ENCODE assay signal across 8 cellular contexts in the genomic region with DNA sequence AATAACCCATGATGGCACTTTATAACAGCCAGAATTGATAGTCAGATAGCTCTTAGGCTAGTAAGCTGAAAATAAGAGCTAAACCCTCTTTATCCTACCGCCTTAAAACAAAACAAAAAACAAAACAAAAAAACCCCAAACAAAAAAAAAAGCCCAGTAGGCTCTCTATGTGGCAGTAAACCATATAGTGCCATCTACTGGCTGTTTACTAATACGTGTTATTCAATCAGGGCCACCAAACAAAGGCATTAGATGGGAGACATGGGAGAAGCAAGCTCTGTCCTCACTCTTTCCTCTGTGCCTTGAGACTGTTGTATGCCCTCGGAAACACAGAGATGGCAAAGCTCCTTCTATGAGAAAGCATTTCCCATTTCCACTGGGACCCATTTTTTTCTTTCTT.
DNase-seq lines count a peak whose midpoint lies in the region; ATAC-seq, FAIRE-seq and TF ChIP-seq lines count a peak whose summit lies in the region.

No MANE protein-coding gene starts in this region.

- H3K4me1 Mint-ChIP-seq in WTC11, result peaks cover 19% of the 10 kb centered on the region

- no peak for FAIRE-seq in keratinocyte (lab: Jason Lieb, UNC)

- WGBS in prostate gland, result 50% methylated on average over 3 of the region's 3 CpGs

- H3K27me3 Mint-ChIP-seq in WTC11 (ENCODE audit: low read depth), result peaks cover 9% of the 10 kb centered on the region

- H3K4me3 Mint-ChIP-seq in WTC11, result peak overlapping the region; percentile 34

- H3K4me1 ChIP-seq in keratinocyte (ENCODE audit: control insufficient read depth, extremely low read depth, insufficient read depth, low read length), result no peaks in the 10 kb centered on the region
- H3K4me1 ChIP-seq in prostate gland (replicated peaks), result no peaks in the 10 kb centered on the region

- H3K9me1 ChIP-seq in keratinocyte (ENCODE audit: control insufficient read depth, extremely low read depth, insufficient read depth, low read length), result no peaks in the 10 kb centered on the region

- no peaks in the 10 kb centered on the region for H3K36me3 Mint-ChIP-seq in WTC11

- dilution Hi-C loops in keratinocyte (cut with MboI; ENCODE audit: extremely low pct_ligation_motif_present, low sequenced_read_pairs), result no loop called here

- H4K20me1 ChIP-seq in keratinocyte (ENCODE audit: control insufficient read depth, extremely low read depth, insufficient read depth, low read length), result no peaks in the 10 kb centered on the region

- ATAC-seq in WTC11 (peak; percentile 91), HG03457 (IDR thresholded peaks at IDR 0.05; ENCODE audit: unreplicated experiment) (no peak)

- POLR2A ChIA-PET in WTC11 (lab: Charles Lee), result no interaction called here

- H3K79me2 ChIP-seq in keratinocyte (ENCODE audit: control insufficient read depth, insufficient read depth, low read length), result no peaks in the 10 kb centered on the region

- H3K27me3 ChIP-seq in H7 (ENCODE audit: control insufficient read depth, insufficient read depth, low read length), result no peaks in the 10 kb centered on the region; the same call in 1 of the 2 replicates
- no peaks in the 10 kb centered on the region for H3K27me3 ChIP-seq in keratinocyte (ENCODE audit: control insufficient read depth, extremely low read depth, insufficient read depth, low read length)
- H3K27me3 ChIP-seq in prostate gland (replicated peaks; ENCODE audit: insufficient read depth), result no peaks in the 10 kb centered on the region

- H3K4me2 ChIP-seq in keratinocyte (ENCODE audit: control insufficient read depth, extremely low read depth, insufficient read depth, low read depth, low read length), result no peak overlapping the region

- no peak overlapping the region for H2AFZ ChIP-seq in keratinocyte (ENCODE audit: control insufficient read depth, low read length)

- peak overlapping the region; percentile 74; the same call in 1 of the 2 replicates for H3K27ac Mint-ChIP-seq in WTC11

- H3K27ac ChIP-seq in keratinocyte (ENCODE audit: control insufficient read depth, insufficient read depth, low read length), result no peak overlapping the region
- H3K27ac ChIP-seq in prostate gland, result no peak overlapping the region

- no peak overlapping the region for H3K4me3 ChIP-seq in H7 (ENCODE audit: insufficient read depth, low read depth, low read length)
- no peak overlapping the region for H3K4me3 ChIP-seq in keratinocyte (ENCODE audit: control insufficient read depth in 2 of 3, extremely low read depth in 1 of 3, insufficient read depth in 2 of 3, low read depth in 1 of 3, low read length in 3 of 3)
- no peak overlapping the region for H3K4me3 ChIP-seq in prostate gland

- DNase-seq in ELF-1 (ENCODE audit: low read depth, low spot score) (peak; percentile 50), H7 (peak; percentile 59), NCI-H1694 treated with DMSO at 0.1 percent for 48 hours (lab: John Stamatoyannopoulos, UW) (peak; percentile 37), WTC11 (ENCODE audit: low spot score) (no peak), keratinocyte (ENCODE audit: low read depth, low spot score) (no peak), prostate gland (ENCODE audit: low spot score) (no peak)
- no peak for DNase-seq in activated effector memory CD4-positive, alpha-beta T cell treated with anti-CD3 and anti-CD28 coated beads, Interleukin-2, amount 50 U/mL, for 16 hours

- no peak for TF ChIP-seq POLR2A in prostate gland (IDR thresholded peaks at IDR 0.05)

- no peaks in the 10 kb centered on the region for H3K9me3 Mint-ChIP-seq in WTC11

- H3K9me3 ChIP-seq in keratinocyte (ENCODE audit: control insufficient read depth, low read depth, low read length) (no peaks in the 10 kb centered on the region), prostate gland (no peaks in the 10 kb centered on the region)

- no peak overlapping the region for H3K9ac ChIP-seq in keratinocyte (ENCODE audit: control insufficient read depth, extremely low read depth, insufficient read depth, low read length)

- no peaks in the 10 kb centered on the region for H3K36me3 ChIP-seq in H7 (replicated peaks; ENCODE audit: control insufficient read depth, insufficient read depth, low read length)
- H3K36me3 ChIP-seq in keratinocyte (ENCODE audit: control insufficient read depth in 2 of 2, extremely low read depth in 1 of 2, insufficient read depth in 2 of 2, low read length in 2 of 2), result no peaks in the 10 kb centered on the region
- H3K36me3 ChIP-seq in prostate gland, result no peaks in the 10 kb centered on the region

- intact Hi-C loops in prostate gland (cut with DNase I), result no loop called here

- TF ChIP-seq CTCF in WTC11 (IDR thresholded peaks at IDR 0.05), result no peak
- peak in 2 of 3 experiments; percentile 41 to 54 for TF ChIP-seq CTCF in keratinocyte (optimal IDR thresholded peaks at IDR 0.05 in 1 of 3, IDR thresholded peaks at IDR 0.05 in 1 of 3, conservative IDR thresholded peaks at IDR 0.05 in 1 of 3; ENCODE audit: extremely low read depth in 1 of 3, insufficient read depth in 2 of 3, low read length in 3 of 3)
- TF ChIP-seq CTCF in prostate gland (IDR thresholded peaks at IDR 0.05), result peak in 1 of 4 experiments; percentile 5

- CTCF ChIA-PET in WTC11 (lab: Charles Lee), result interaction anchor here (0.6 to 2.5 kb wide), 25 partner anchors 8 to 579 kb away, joined by 3 to 28 read pairs (median 3); partner anchors contain the start of gene MID1

TF ChIP-seq in WTC11, 78 proteins besides CTCF, POLR2A, EP300 and RAD21 (continues in another document):
- TF ChIP-seq PRDM15 (CRISPR knock-in tag; IDR thresholded peaks at IDR 0.05) (no peak), SOX15 (CRISPR knock-in tag; IDR thresholded peaks at IDR 0.05) (no peak), ZNF138 (CRISPR knock-in tag; conservative IDR thresholded peaks at IDR 0.05) (no peak), ZNF219 (CRISPR knock-in tag; IDR thresholded peaks at IDR 0.05; ENCODE audit: borderline replicate concordance) (no peak), TCF7 (CRISPR knock-in tag; IDR thresholded peaks at IDR 0.05; ENCODE audit: low read depth) (no peak), FOXP1 (CRISPR knock-in tag; IDR thresholded peaks at IDR 0.05; ENCODE audit: borderline replicate concordance) (no peak), FOXP4 (CRISPR knock-in tag; IDR thresholded peaks at IDR 0.05) (no peak), HMGA2 (CRISPR knock-in tag; IDR thresholded peaks at IDR 0.05) (no peak), ZBTB21 (CRISPR knock-in tag; IDR thresholded peaks at IDR 0.05; ENCODE audit: borderline replicate concordance) (no peak)
- TF ChIP-seq, protein P1, sequence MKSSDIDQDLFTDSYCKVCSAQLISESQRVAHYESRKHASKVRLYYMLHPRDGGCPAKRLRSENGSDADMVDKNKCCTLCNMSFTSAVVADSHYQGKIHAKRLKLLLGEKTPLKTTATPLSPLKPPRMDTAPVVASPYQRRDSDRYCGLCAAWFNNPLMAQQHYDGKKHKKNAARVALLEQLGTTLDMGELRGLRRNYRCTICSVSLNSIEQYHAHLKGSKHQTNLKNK (CRISPR knock-in tag; IDR thresholded peaks at IDR 0.05), result no peak

Comparison
In these comparisons a context has a peak if more than half of its experiments do, and no peak if none do; other contexts are left out.
1. DNase-seq: peak in ELF-1 (single experiment), H7 (single experiment) and NCI-H1694 treated with DMSO at 0.1 percent for 48 hours (single experiment); none in WTC11 (single experiment), keratinocyte (single experiment), activated effector memory CD4-positive, alpha-beta T cell treated with anti-CD3 and anti-CD28 coated beads, Interleukin-2, amount 50 U/mL, for 16 hours (single experiment) and prostate gland (single experiment).